7 cellular contexts compared by ENCODE assay signal in genomic region chr2:191150121-191150450, GRCh38. TPM values are rescaled to one million over a fixed set of nuclear protein-coding genes. Genes with fewer than 3 reads are reported as not detected.
A peak's percentile ranks its signal among the peaks of the same experiment; 100 is the strongest.
DNase-seq lines count a peak whose midpoint lies in the region; ATAC-seq and TF ChIP-seq lines count a peak whose summit lies in the region.

No MANE protein-coding gene starts in this region.

- CTCF ChIA-PET in T-cell (lab: Charles Lee): interaction anchor here (1.0 to 6.2 kb wide), 7 partner anchors 24 to 101 kb away, joined by 3 to 65 read pairs (median 6); no protein-coding TSS in a partner anchor

- H3K4me1 ChIP-seq in hepatocyte (ENCODE audit: insufficient read depth): no peaks in the 10 kb centered on the region

- H3K9me2 ChIP-seq in hepatocyte (replicated peaks; ENCODE audit: insufficient read depth): no peaks in the 10 kb centered on the region

- H3K9me3 ChIP-seq in hepatocyte (ENCODE audit: low read depth): no peaks in the 10 kb centered on the region

- no peaks in the 10 kb centered on the region for H3K9me3 Mint-ChIP-seq in T-cell
- no peaks in the 10 kb centered on the region for H3K9me3 Mint-ChIP-seq in stimulated activated naive B cell treated with anti-CD40 and anti-IgM and Interleukin-4, amounts not matched to agents 10 μg/mL and 1 μg/mL and 100 μg/mL, for 72 hours

- H3K27ac ChIP-seq in hepatocyte: peak overlapping the region; percentile 30

- H3K4me2 ChIP-seq in hepatocyte: peak overlapping the region; percentile 93

- H3K36me3 Mint-ChIP-seq in T-cell: peaks cover 25% of the 10 kb centered on the region
- H3K36me3 Mint-ChIP-seq in stimulated activated naive B cell treated with anti-CD40 and anti-IgM and Interleukin-4, amounts not matched to agents 10 μg/mL and 1 μg/mL and 100 μg/mL, for 72 hours: peaks cover 12 to 25% of the 10 kb centered on the region in 2 donors

- H3K27me3 Mint-ChIP-seq in T-cell: no peaks in the 10 kb centered on the region
- peaks cover 0 to 3% of the 10 kb centered on the region in 2 donors for H3K27me3 Mint-ChIP-seq in stimulated activated naive B cell treated with anti-CD40 and anti-IgM and Interleukin-4, amounts not matched to agents 10 μg/mL and 1 μg/mL and 100 μg/mL, for 72 hours

- H4K20me1 ChIP-seq in hepatocyte (ENCODE audit: insufficient read depth, poor library complexity, severe bottlenecking): no peaks in the 10 kb centered on the region

- ATAC-seq in GM19023 (IDR thresholded peaks at IDR 0.05; ENCODE audit: unreplicated experiment) (peak; percentile 21), HG02840 (IDR thresholded peaks at IDR 0.05; ENCODE audit: low FRiP score, unreplicated experiment) (peak; percentile 9), T-cell (replicated peaks in 1 of 4) (peak; percentile 5 to 26 (median 18))
- peak; percentile 33 to 45 for ATAC-seq in stimulated activated naive B cell treated with anti-CD40 and anti-IgM and Interleukin-4, amounts not matched to agents 10 μg/mL and 1 μg/mL and 100 μg/mL, for 72 hours (replicated peaks)

- H3K4me1 Mint-ChIP-seq in T-cell: peaks cover 61 to 66% (median 63%) of the 10 kb centered on the region in 3 donors
- H3K4me1 Mint-ChIP-seq in stimulated activated naive B cell treated with anti-CD40 and anti-IgM and Interleukin-4, amounts not matched to agents 10 μg/mL and 1 μg/mL and 100 μg/mL, for 72 hours: peaks cover 23 to 47% of the 10 kb centered on the region in 2 donors

- 43% methylated on average over 6 of the region's 6 CpGs for WGBS in hepatocyte (ENCODE audit: low lambda C conversion rate, missing lambda C conversion rate)

- peaks cover 25% of the 10 kb centered on the region for H3K27me3 ChIP-seq in hepatocyte

- H3K79me2 ChIP-seq in hepatocyte: no peaks in the 10 kb centered on the region

- no peak for TF ChIP-seq CTCF in hepatocyte (IDR thresholded peaks at IDR 0.05; ENCODE audit: poor library complexity)

- POLR2A ChIA-PET in T-cell (lab: Charles Lee): interaction anchor here (0.5 to 4.1 kb wide), 13 partner anchors 22 to 528 kb away, joined by 3 to 66 read pairs (median 3); partner anchors contain the start of genes NABP1 (in 1 of the 2) and STAT1 (in 1 of the 2)

- DNase-seq in T-cell (peak in 1 of 34 experiments; percentile 40), hepatocyte (ENCODE audit: low spot score) (peak; percentile 8), RKO (ENCODE audit: low spot score) (no peak), COR-L47 (lab: John Stamatoyannopoulos, UW) (no peak)
- DNase-seq in stimulated activated naive B cell treated with anti-CD40 and anti-IgM and Interleukin-4, amounts not matched to agents 10 μg/mL and 1 μg/mL and 100 μg/mL, for 72 hours: no peak

- peak overlapping the region; percentile 95 to 96 for H3K27ac Mint-ChIP-seq in T-cell
- H3K27ac Mint-ChIP-seq in stimulated activated naive B cell treated with anti-CD40 and anti-IgM and Interleukin-4, amounts not matched to agents 10 μg/mL and 1 μg/mL and 100 μg/mL, for 72 hours: peak overlapping the region; percentile 96

- peak overlapping the region; percentile 52 for H3K4me3 ChIP-seq in hepatocyte

- H2AFZ ChIP-seq in hepatocyte: peak overlapping the region; percentile 89

- no peaks in the 10 kb centered on the region for H3K36me3 ChIP-seq in hepatocyte (replicated peaks; ENCODE audit: insufficient read depth, low read depth)

- peak overlapping the region; percentile 90 to 93 (median 90) for H3K4me3 Mint-ChIP-seq in T-cell
- H3K4me3 Mint-ChIP-seq in stimulated activated naive B cell treated with anti-CD40 and anti-IgM and Interleukin-4, amounts not matched to agents 10 μg/mL and 1 μg/mL and 100 μg/mL, for 72 hours: peak overlapping the region; percentile 89 to 93

RNA-seq across cellular contexts. Expression of gene STAT4, which starts 0.7 kb away (rescaled TPM):
- 100 to 1,000 TPM in 2 of 5 donors, 10 to 100 TPM in 3; 79.5 to 141 (median 91.7) TPM for total RNA-seq in T-cell
- 6.1 and 6.6 TPM in 2 replicates for total RNA-seq in hepatocyte
- polyA plus RNA-seq in hepatocyte: 1.6 and 3.1 TPM in 2 replicates

Comparison
In these comparisons a context has a peak if more than half of its experiments do, and no peak if none do; other contexts are left out.
1. RNA of gene STAT4, which starts 0.7 kb away (total RNA-seq): 79.5 to 141 TPM in T-cell; 6.1 to 6.6 TPM in hepatocyte; every median in the first group is over 10 times any median in the second.
2. Peak in every context shown above with its lines, with median percentiles within 50 percentile points of each other: ATAC-seq.